ENCODE assay signal across 8 cellular contexts in the genomic region with DNA sequence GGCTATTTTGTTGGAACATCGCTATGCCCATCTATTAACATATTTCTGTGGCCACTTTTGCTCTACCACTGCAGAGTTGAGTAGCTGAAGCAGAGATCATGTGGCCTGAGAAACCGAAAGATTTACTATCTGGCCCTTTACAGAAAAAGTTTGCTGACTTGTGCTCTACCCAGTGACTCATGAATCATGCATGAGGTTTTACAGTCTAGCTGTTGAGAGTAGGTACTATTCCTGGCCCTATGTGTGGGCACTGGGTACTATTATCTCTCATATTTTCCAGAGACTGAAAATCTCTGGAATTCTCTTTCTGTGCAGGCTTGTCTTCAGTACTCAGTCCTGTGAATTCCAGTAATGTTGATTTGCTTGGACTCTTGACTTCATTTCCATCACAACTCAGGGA.
DNase-seq lines count a peak whose midpoint lies in the region; ATAC-seq, FAIRE-seq and TF ChIP-seq lines count a peak whose summit lies in the region.
"Not testable (repeated sequence)": the region's sequence is repeated elsewhere in the genome, so short reads cannot be mapped to it uniquely, and the experiment has no call there.

No MANE protein-coding gene starts in this region.

- WGBS in HepG2 (ENCODE audit: low lambda C conversion rate): 0% methylated on average over 2 of the region's 2 CpGs
- WGBS in aorta, 2 donors: 42% methylated on average over 2 of the region's 2 CpGs

- not testable (repeated sequence) for H2AFZ ChIP-seq in HepG2 (ENCODE audit: low read length)

- not testable (repeated sequence) for TF ChIP-seq EP300 in HepG2 (IDR thresholded peaks at IDR 0.05; ENCODE audit: low read depth in 2 of 2, low read length in 2 of 2); HepG2 (CRISPR knock-in tag; IDR thresholded peaks at IDR 0.05; ENCODE audit: borderline replicate concordance)

- H3K4me2 ChIP-seq in HepG2 (ENCODE audit: low read depth, low read length): not testable (repeated sequence)

- FAIRE-seq in H54 (lab: Jason Lieb, UNC) (peak; percentile 100), HepG2 (lab: Jason Lieb, UNC) (peak; percentile 8)

- BruUV-seq in HepG2 (replicated peaks; lab: Mats Ljungman, UMichigan): not testable (repeated sequence)

- H3K79me2 ChIP-seq in HepG2 (ENCODE audit: insufficient read depth, low read length): not testable (repeated sequence)

- DNase-seq in BJ (ENCODE audit: low read depth) (peak; percentile 44), NCI-H226 (peak; percentile 16), adipocyte (ENCODE audit: low read depth) (peak; percentile 45), dedifferentiated amniotic fluid mesenchymal stem cell (ENCODE audit: extremely low spot score) (peak; percentile 20), foreskin melanocyte (peak; percentile 79)
- not testable (repeated sequence) for DNase-seq in H54 (ENCODE audit: insufficient read length, low spot score); HepG2 (ENCODE audit: low spot score); aorta

- H3K9me3 ChIP-seq in adipocyte (ENCODE audit: control insufficient read depth, low read length); HepG2 (ENCODE audit: low read length); aorta (ENCODE audit: control insufficient read depth, low read length): not testable (repeated sequence)

- not testable (repeated sequence) for H4K20me1 ChIP-seq in HepG2 (ENCODE audit: insufficient read depth, low read length)

- ATAC-seq in HepG2: not testable (repeated sequence)
- ATAC-seq in aorta (ENCODE audit: low FRiP score): peak; percentile 77

- not testable (repeated sequence) for H3K9ac ChIP-seq in adipocyte (ENCODE audit: low read length); HepG2 (ENCODE audit: insufficient read depth, low read depth, low read length)

- CTCF ChIA-PET in BJ (lab: Yijun Ruan, JAX): interaction anchor here (0.6 kb wide), 1 partner anchor 1369 kb away, joined by 3 read pairs; no protein-coding TSS in a partner anchor
- CTCF ChIA-PET in HepG2 (lab: Yijun Ruan, JAX; ENCODE audit: low intra/inter-chr PET ratio, low total read pairs): not testable (repeated sequence)

- POLR2A ChIA-PET in BJ (lab: Charles Lee); HepG2 (lab: Yijun Ruan, JAX): not testable (repeated sequence)

- intact Hi-C loops in HepG2 (cut with micrococcal nuclease; ENCODE audit: unreplicated experiment); aorta (cut with DNase I): not testable (repeated sequence)

- not testable (repeated sequence) for H3K4me1 ChIP-seq in adipocyte (ENCODE audit: control insufficient read depth, insufficient read depth, low read length); HepG2 (ENCODE audit: insufficient read depth, low read length); aorta (ENCODE audit: control insufficient read depth in 1 of 2, insufficient read depth in 2 of 2, low read length in 2 of 2)

- not testable (repeated sequence) for H3K27me3 ChIP-seq in BJ (ENCODE audit: control insufficient read depth, insufficient read depth, low read length); adipocyte (replicated peaks; ENCODE audit: control insufficient read depth, insufficient read depth, low read length); HepG2 (ENCODE audit: control insufficient read depth in 1 of 2, insufficient read depth in 2 of 2, low read length in 2 of 2); aorta (ENCODE audit: control insufficient read depth in 1 of 2, insufficient read depth in 2 of 2, low read length in 1 of 2)

- in situ Hi-C loops in HepG2 (cut with HindIII; ENCODE audit: extremely low pct_ligation_motif_present, low pct_unique_long_range_greater_than_20kb): not testable (repeated sequence)

- not testable (repeated sequence) for H3K4me3 ChIP-seq in BJ (ENCODE audit: low read depth, low read length); adipocyte (ENCODE audit: low read length); HepG2 (replicated peaks in 1 of 3; ENCODE audit: insufficient read depth in 1 of 3, low read depth in 2 of 3, low read length in 3 of 3); aorta (ENCODE audit: low read length in 2 of 2)

- TF ChIP-seq POLR2A in H54 (IDR thresholded peaks at IDR 0.05; ENCODE audit: low read depth, low read length); HepG2 (IDR thresholded peaks at IDR 0.05; ENCODE audit: insufficient read depth in 1 of 2, low read depth in 2 of 2, low read length in 2 of 2): not testable (repeated sequence)

- TF ChIP-seq CTCF in BJ (IDR thresholded peaks at IDR 0.05; ENCODE audit: insufficient read depth, low read depth, low read length); HepG2 (CRISPR knock-in tag; IDR thresholded peaks at IDR 0.05): not testable (repeated sequence)

- TF ChIP-seq RAD21 in HepG2 (CRISPR knock-in tag; IDR thresholded peaks at IDR 0.05): not testable (repeated sequence)

- not testable (repeated sequence) for H3K36me3 ChIP-seq in BJ (ENCODE audit: control insufficient read depth, insufficient read depth, low read length); adipocyte (ENCODE audit: control insufficient read depth, insufficient read depth, low read length, severe bottlenecking); HepG2 (replicated peaks in 1 of 2; ENCODE audit: control insufficient read depth in 1 of 2, insufficient read depth in 2 of 2, low read length in 2 of 2); aorta (ENCODE audit: control insufficient read depth in 1 of 2, insufficient read depth in 2 of 2, low read length in 1 of 2)

- H3K27ac ChIP-seq in HepG2 (ENCODE audit: extremely low read length, insufficient read depth, low read length); aorta (ENCODE audit: low read depth in 1 of 2, low read length in 2 of 2): not testable (repeated sequence)
